1 cellular context compared by ENCODE assay signal in genomic region chr3:149224736-149225594, GRCh38.
TF ChIP-seq lines count a peak whose summit lies in the region.

No MANE protein-coding gene starts in this region.

TF ChIP-seq in HepG2, 621 proteins besides CTCF, POLR2A, EP300 and RAD21 (continued from another document and continues in another):
- no peak for TF ChIP-seq ETS1 (CRISPR knock-in tag; IDR thresholded peaks at IDR 0.05)
- TF ChIP-seq ZNF772 (CRISPR knock-in tag; IDR thresholded peaks at IDR 0.05) = peak; percentile 90; the same call in 1 of the 2 replicates
- TF ChIP-seq SMC3 (IDR thresholded peaks at IDR 0.05; ENCODE audit: low read length) = peak; percentile 32
- TF ChIP-seq KDM6A (CRISPR knock-in tag; IDR thresholded peaks at IDR 0.05; ENCODE audit: low read depth) = peak; percentile 55
- no peak for TF ChIP-seq ZNF713 (CRISPR knock-in tag; IDR thresholded peaks at IDR 0.05)
- no peak for TF ChIP-seq ATF6 (CRISPR knock-in tag; conservative IDR thresholded peaks at IDR 0.05)
- TF ChIP-seq ZNF589 (CRISPR knock-in tag; conservative IDR thresholded peaks at IDR 0.05) = peak; percentile 49
- no peak for TF ChIP-seq STAG1 (CRISPR knock-in tag; IDR thresholded peaks at IDR 0.05)
- no peak for TF ChIP-seq THAP7 (CRISPR knock-in tag; IDR thresholded peaks at IDR 0.05)
- TF ChIP-seq SSRP1 (CRISPR knock-in tag; IDR thresholded peaks at IDR 0.05) = peak; percentile 59; the same call in 1 of the 2 replicates
- TF ChIP-seq GABPB1 (CRISPR knock-in tag; IDR thresholded peaks at IDR 0.05) = peak; percentile 66
- TF ChIP-seq ZNF432 (CRISPR knock-in tag; IDR thresholded peaks at IDR 0.05; ENCODE audit: borderline replicate concordance) = no peak
- no peak for TF ChIP-seq ZNF691 (CRISPR knock-in tag; IDR thresholded peaks at IDR 0.05; ENCODE audit: borderline replicate concordance, low read depth)
- TF ChIP-seq ZNF136 (CRISPR knock-in tag; IDR thresholded peaks at IDR 0.05; ENCODE audit: low read depth) = no peak
- TF ChIP-seq CSRNP2 (CRISPR knock-in tag; conservative IDR thresholded peaks at IDR 0.05; ENCODE audit: low read depth) = no peak
- no peak for TF ChIP-seq ZNF720 (CRISPR knock-in tag; IDR thresholded peaks at IDR 0.05)
- no peak for TF ChIP-seq BCL3 (CRISPR knock-in tag; IDR thresholded peaks at IDR 0.05)
- 0 out of 2 replicates have a peak, but pooled peaks have one; percentile 41 for TF ChIP-seq MYC (CRISPR knock-in tag; IDR thresholded peaks at IDR 0.05; ENCODE audit: borderline replicate concordance)
- TF ChIP-seq CREB3 (CRISPR knock-in tag; IDR thresholded peaks at IDR 0.05) = no peak
- TF ChIP-seq FOXP1 (IDR thresholded peaks at IDR 0.05) = no peak
- TF ChIP-seq FOXP1 (CRISPR knock-in tag; IDR thresholded peaks at IDR 0.05) = peak; percentile 85
- TF ChIP-seq NFYB (CRISPR knock-in tag; IDR thresholded peaks at IDR 0.05) = no peak
- TF ChIP-seq SIX4 (CRISPR knock-in tag; IDR thresholded peaks at IDR 0.05) = no peak
- peak; percentile 43; the same call in 1 of the 2 replicates for TF ChIP-seq NFYC (CRISPR knock-in tag; IDR thresholded peaks at IDR 0.05)
- TF ChIP-seq ZC3H13 (CRISPR knock-in tag; IDR thresholded peaks at IDR 0.05) = peak; percentile 66; the same call in 1 of the 2 replicates
- no peak for TF ChIP-seq GLMP (CRISPR knock-in tag; IDR thresholded peaks at IDR 0.05; ENCODE audit: borderline replicate concordance)
- no peak for TF ChIP-seq NCOA5 (CRISPR knock-in tag; IDR thresholded peaks at IDR 0.05)
- TF ChIP-seq GATAD1 (CRISPR knock-in tag; IDR thresholded peaks at IDR 0.05) = peak; percentile 61
- TF ChIP-seq ARHGAP35 (CRISPR knock-in tag; IDR thresholded peaks at IDR 0.05; ENCODE audit: borderline replicate concordance) = no peak
- peak; percentile 31; the same call in 1 of the 2 replicates for TF ChIP-seq ZNF746 (CRISPR knock-in tag; IDR thresholded peaks at IDR 0.05)
- TF ChIP-seq ISX (CRISPR knock-in tag; conservative IDR thresholded peaks at IDR 0.05) = no peak
- TF ChIP-seq TEAD2 (CRISPR knock-in tag; IDR thresholded peaks at IDR 0.05) = no peak
- TF ChIP-seq CHD4 (IDR thresholded peaks at IDR 0.05; ENCODE audit: borderline replicate concordance, low read length) = no peak
- no peak for TF ChIP-seq ZFP36L2 (CRISPR knock-in tag; IDR thresholded peaks at IDR 0.05)
- no peak for TF ChIP-seq PCBP2 (optimal IDR thresholded peaks at IDR 0.05; ENCODE audit: low read depth, low read length, poor library complexity, severe bottlenecking)
- TF ChIP-seq EZH2 (conservative IDR thresholded peaks at IDR 0.05; ENCODE audit: low read depth, low read length) = no peak
- peak; percentile 49; the same call in 1 of the 2 replicates for TF ChIP-seq ZNF414 (CRISPR knock-in tag; IDR thresholded peaks at IDR 0.05)
- peak; percentile 87 for TF ChIP-seq ZBTB34 (CRISPR knock-in tag; IDR thresholded peaks at IDR 0.05)
- TF ChIP-seq TCF7L2 (IDR thresholded peaks at IDR 0.05; ENCODE audit: low read depth, low read length) = no peak
- no peak for TF ChIP-seq ZNF407 (CRISPR knock-in tag; IDR thresholded peaks at IDR 0.05; ENCODE audit: not compliant biosample characterization)
- TF ChIP-seq RFX5 (IDR thresholded peaks at IDR 0.05; ENCODE audit: low read depth, low read length) = no peak
- TF ChIP-seq ZSCAN22 (CRISPR knock-in tag; IDR thresholded peaks at IDR 0.05) = no peak
